In the genomic region with DNA sequence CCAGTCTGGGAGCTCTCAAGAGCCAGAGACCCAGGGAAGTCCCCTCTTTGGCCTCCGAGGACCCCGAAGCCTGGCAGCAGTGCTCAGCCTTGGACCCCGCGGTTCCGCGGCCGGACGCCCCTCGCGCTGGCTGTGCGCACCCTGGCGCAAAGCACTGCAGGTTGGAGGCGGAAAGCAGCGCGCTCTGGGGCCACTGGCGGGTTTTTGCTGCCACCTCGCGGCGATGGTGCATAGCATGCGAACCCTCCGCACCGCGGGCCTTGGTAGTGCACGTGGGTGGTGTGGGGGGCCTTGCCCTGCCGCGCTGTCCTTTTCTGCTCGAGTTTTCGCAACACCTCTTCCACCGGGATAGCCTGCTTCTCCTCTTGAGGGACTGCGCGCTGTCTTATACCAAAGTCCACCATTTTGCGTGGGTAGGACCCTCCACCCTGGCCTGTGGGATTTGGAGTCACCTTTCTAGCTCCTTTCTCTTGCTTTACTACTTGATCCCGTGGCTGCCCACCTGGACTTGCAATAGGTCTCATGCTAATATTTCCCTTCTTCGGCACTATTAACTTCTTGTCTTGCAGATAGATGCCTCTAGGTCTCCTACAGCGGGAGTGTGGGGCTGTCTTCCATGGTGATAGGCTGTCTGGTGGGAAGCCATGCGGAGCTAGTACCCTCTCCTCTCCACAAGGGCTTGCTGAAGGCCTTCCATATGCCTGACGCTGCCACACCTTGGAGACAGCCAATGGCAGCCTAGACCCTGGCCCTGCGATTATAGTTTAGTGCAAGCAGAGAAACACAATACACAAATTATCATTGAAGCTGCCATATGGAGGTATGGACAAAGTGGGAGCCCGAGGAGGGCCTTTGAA, we compare ENCODE assay signal across 8 cellular contexts. TPM values are rescaled to one million over a fixed set of nuclear protein-coding genes. Genes with fewer than 3 reads are reported as not detected.
DNase-seq lines count a peak whose midpoint lies in the region; ATAC-seq, FAIRE-seq and TF ChIP-seq lines count a peak whose summit lies in the region.

No MANE protein-coding gene starts in this region.

- no peak overlapping the region for H3K4me2 ChIP-seq in endothelial cell of umbilical vein (ENCODE audit: insufficient read depth, low read length)

- no peaks in the 10 kb centered on the region for H3K9me1 ChIP-seq in endothelial cell of umbilical vein (replicated peaks; ENCODE audit: control insufficient read depth, extremely low read depth, insufficient read depth, low read length)

- peak; percentile 90 for FAIRE-seq in endothelial cell of umbilical vein (lab: Jason Lieb, UNC)

- H3K9ac ChIP-seq in endothelial cell of umbilical vein (replicated peaks; ENCODE audit: extremely low read depth, insufficient read depth, low read length) (no peak overlapping the region), muscle layer of colon (ENCODE audit: low read length) (no peak overlapping the region)

- H3K79me2 ChIP-seq in endothelial cell of umbilical vein (ENCODE audit: control insufficient read depth, insufficient read depth, low read length): no peaks in the 10 kb centered on the region

- no peak overlapping the region for H2AFZ ChIP-seq in endothelial cell of umbilical vein (ENCODE audit: low read depth, low read length)

- ATAC-seq in HG03571 (IDR thresholded peaks at IDR 0.05; ENCODE audit: unreplicated experiment): peak; percentile 55

- TF ChIP-seq CTCF in endothelial cell of umbilical vein (IDR thresholded peaks at IDR 0.05; ENCODE audit: extremely low read depth in 1 of 2, insufficient read depth in 1 of 2, low read depth in 1 of 2, low read length in 2 of 2): peak; percentile 86 to 97

- BruUV-seq in endothelial cell of umbilical vein (replicated peaks; lab: Mats Ljungman, UMichigan): no TSS peak

- H4K20me1 ChIP-seq in endothelial cell of umbilical vein (replicated peaks; ENCODE audit: control insufficient read depth, extremely low read depth, insufficient read depth, low read length): no peaks in the 10 kb centered on the region

- CTCF ChIA-PET in endothelial cell of umbilical vein (lab: Charles Lee): interaction anchor here (0.5 to 6.0 kb wide), 42 partner anchors 8 to 1078 kb away, joined by 3 to 242 read pairs (median 4); a partner anchor contains a TSS

- dilution Hi-C loops in endothelial cell of umbilical vein (cut with MboI; ENCODE audit: extremely low pct_ligation_motif_present, low sequenced_read_pairs): no loop called here

- H3K27ac ChIP-seq in endothelial cell of umbilical vein (ENCODE audit: insufficient read depth, low read depth, low read length) (no peak overlapping the region), muscle layer of colon (ENCODE audit: low read depth, low read length) (no peak overlapping the region)

- H3K27me3 ChIP-seq in endothelial cell of umbilical vein (ENCODE audit: control insufficient read depth in 2 of 2, insufficient read depth in 2 of 2, low read length in 2 of 2) (peaks cover 47 to 52% of the 10 kb centered on the region in 2 experiments), muscle layer of colon (ENCODE audit: control insufficient read depth in 1 of 2, insufficient read depth in 2 of 2, low read length in 2 of 2) (peaks cover 22 to 52% of the 10 kb centered on the region in 2 donors)

- DNase-seq in NK-92 treated with Interleukin-12 subunit alpha and Interleukin-12 subunit beta, amount 100 ng/mL, for 24 hours (lab: John Stamatoyannopoulos, UW): peak; percentile 20
- DNase-seq in NK-92 (lab: John Stamatoyannopoulos, UW; ENCODE audit: unreplicated experiment) (no peak), NOMO-1 treated with DMSO at 0.1 percent for 48 hours (lab: John Stamatoyannopoulos, UW; ENCODE audit: unreplicated experiment) (peak; percentile 49), endothelial cell of umbilical vein (ENCODE audit: low read depth, low spot score) (peak; percentile 60)
- DNase-seq in activated CD8-positive, alpha-beta memory T cell treated with anti-CD3 and anti-CD28 coated beads, Interleukin-2, amount 50 U/mL, for 24 hours (ENCODE audit: extremely low read depth): peak; percentile 49
- peak; percentile 91 for DNase-seq in stimulated activated CD8-positive, alpha-beta memory T cell treated with anti-CD3 and anti-CD28 coated beads, Interleukin-4, amount 100 ng/mL, for 48 hours

- no peak overlapping the region for H3K4me3 ChIP-seq in endothelial cell of umbilical vein (replicated peaks in 1 of 3; ENCODE audit: insufficient read depth in 1 of 3, low read depth in 1 of 3, low read length in 3 of 3)
- H3K4me3 ChIP-seq in muscle layer of colon (ENCODE audit: low read depth in 1 of 2, low read length in 2 of 2): peak overlapping the region; percentile 27 to 32

- intact Hi-C loops in endothelial cell of umbilical vein (cut with micrococcal nuclease): loop anchor here (1.0 to 10.0 kb wide), 7 partner anchors 395 to 1081 kb away; no protein-coding TSS in a partner anchor

- no peaks in the 10 kb centered on the region for H3K9me3 ChIP-seq in endothelial cell of umbilical vein (replicated peaks; ENCODE audit: control insufficient read depth, insufficient read depth, low read length)
- H3K9me3 ChIP-seq in muscle layer of colon (ENCODE audit: low read length): no peaks in the 10 kb centered on the region

- POLR2A ChIA-PET in endothelial cell of umbilical vein (lab: Charles Lee): interaction anchor here (1.1 kb wide), 1 partner anchor 563 kb away, joined by 4 read pairs; no protein-coding TSS in a partner anchor

- peaks cover 16% of the 10 kb centered on the region for H3K4me1 ChIP-seq in endothelial cell of umbilical vein (ENCODE audit: control insufficient read depth, extremely low read depth, insufficient read depth, low read length)
- peaks cover 14% of the 10 kb centered on the region for H3K4me1 ChIP-seq in muscle layer of colon (ENCODE audit: insufficient read depth, low read length)

- no peak for TF ChIP-seq POLR2A in endothelial cell of umbilical vein (IDR thresholded peaks at IDR 0.05; ENCODE audit: low read depth, low read length)

- H3K36me3 ChIP-seq in endothelial cell of umbilical vein (ENCODE audit: control insufficient read depth in 2 of 2, extremely low read depth in 1 of 2, insufficient read depth in 2 of 2, low read length in 2 of 2) (no peaks in the 10 kb centered on the region), muscle layer of colon (ENCODE audit: insufficient read depth, low read length) (no peaks in the 10 kb centered on the region)

TF ChIP-seq in endothelial cell of umbilical vein, 7 proteins besides CTCF, POLR2A, EP300 and RAD21:
- TF ChIP-seq JUN (IDR thresholded peaks at IDR 0.05; ENCODE audit: borderline replicate concordance, insufficient read depth, insufficient read length, low read depth): no peak
- TF ChIP-seq EZH2 (IDR thresholded peaks at IDR 0.05; ENCODE audit: borderline replicate concordance, low read depth, low read length, severe bottlenecking): no peak
- no peak for TF ChIP-seq MYC (IDR thresholded peaks at IDR 0.05; ENCODE audit: low read depth, low read length)
- no peak for TF ChIP-seq GATA2 (IDR thresholded peaks at IDR 0.05; ENCODE audit: insufficient read depth, insufficient read length, low read depth, low read length)
- TF ChIP-seq, protein P1, sequence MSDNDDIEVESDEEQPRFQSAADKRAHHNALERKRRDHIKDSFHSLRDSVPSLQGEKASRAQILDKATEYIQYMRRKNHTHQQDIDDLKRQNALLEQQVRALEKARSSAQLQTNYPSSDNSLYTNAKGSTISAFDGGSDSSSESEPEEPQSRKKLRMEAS (IDR thresholded peaks at IDR 0.05; ENCODE audit: insufficient read depth, insufficient read length): no peak
- TF ChIP-seq FOS (IDR thresholded peaks at IDR 0.05; ENCODE audit: borderline replicate concordance, insufficient read depth, low read length): no peak
- no peak for TF ChIP-seq POLR2AphosphoS5 (IDR thresholded peaks at IDR 0.05; ENCODE audit: insufficient read depth, low read depth, low read length)
TF ChIP-seq in endothelial cell of umbilical vein: peak in this region for 0.

RNA-seq across cellular contexts. Expression of a gene that starts 14.3 kb away (rescaled TPM):
- not detected in 2 replicates for total RNA-seq in endothelial cell of umbilical vein
- not detected in 2 replicates for polyA plus RNA-seq in endothelial cell of umbilical vein
- polyA plus RNA-seq in endothelial cell of umbilical vein (2011; cell fraction: cytosol; rRNA removed): not detected in 2 replicates
- polyA plus RNA-seq in endothelial cell of umbilical vein (2011; cell fraction: nucleus; rRNA removed): not detected in 2 replicates
- not detected in 2 replicates for polyA plus RNA-seq in endothelial cell of umbilical vein (2012)
- not detected in 2 replicates for polyA minus RNA-seq in endothelial cell of umbilical vein
- not detected for polyA minus RNA-seq in endothelial cell of umbilical vein (2011; cell fraction: cytosol; rRNA and poly(A)+ RNA removed)
- polyA minus RNA-seq in endothelial cell of umbilical vein (2011; cell fraction: nucleus; rRNA and poly(A)+ RNA removed): not detected in 2 replicates

RNA-seq across cellular contexts. Expression of a gene that starts 53.4 kb away (rescaled TPM):
- 0.24 and 0.32 TPM in 2 replicates for total RNA-seq in endothelial cell of umbilical vein
- 0.45 and 0.54 TPM in 2 replicates for polyA plus RNA-seq in endothelial cell of umbilical vein
- polyA plus RNA-seq in endothelial cell of umbilical vein (2011; cell fraction: cytosol; rRNA removed): 0.26 and 0.35 TPM in 2 replicates
- 0.29 TPM in 2 replicates for polyA plus RNA-seq in endothelial cell of umbilical vein (2011; cell fraction: nucleus; rRNA removed)
- polyA plus RNA-seq in endothelial cell of umbilical vein (2012): 2.1 and 5.7 TPM in 2 replicates
- 0.21 and 0.39 TPM in 2 replicates for polyA minus RNA-seq in endothelial cell of umbilical vein
- polyA minus RNA-seq in endothelial cell of umbilical vein (2011; cell fraction: cytosol; rRNA and poly(A)+ RNA removed): 17.9 TPM
- 0.38 and 0.43 TPM in 2 replicates for polyA minus RNA-seq in endothelial cell of umbilical vein (2011; cell fraction: nucleus; rRNA and poly(A)+ RNA removed)

Comparison
In these comparisons a context has a peak if more than half of its experiments do, and no peak if none do; other contexts are left out.
1. H3K4me3 ChIP-seq: peak in muscle layer of colon (2 of 2); none in endothelial cell of umbilical vein (0 of 3).